Comparison of ENCODE assay signal across 8 cellular contexts in the genomic region with DNA sequence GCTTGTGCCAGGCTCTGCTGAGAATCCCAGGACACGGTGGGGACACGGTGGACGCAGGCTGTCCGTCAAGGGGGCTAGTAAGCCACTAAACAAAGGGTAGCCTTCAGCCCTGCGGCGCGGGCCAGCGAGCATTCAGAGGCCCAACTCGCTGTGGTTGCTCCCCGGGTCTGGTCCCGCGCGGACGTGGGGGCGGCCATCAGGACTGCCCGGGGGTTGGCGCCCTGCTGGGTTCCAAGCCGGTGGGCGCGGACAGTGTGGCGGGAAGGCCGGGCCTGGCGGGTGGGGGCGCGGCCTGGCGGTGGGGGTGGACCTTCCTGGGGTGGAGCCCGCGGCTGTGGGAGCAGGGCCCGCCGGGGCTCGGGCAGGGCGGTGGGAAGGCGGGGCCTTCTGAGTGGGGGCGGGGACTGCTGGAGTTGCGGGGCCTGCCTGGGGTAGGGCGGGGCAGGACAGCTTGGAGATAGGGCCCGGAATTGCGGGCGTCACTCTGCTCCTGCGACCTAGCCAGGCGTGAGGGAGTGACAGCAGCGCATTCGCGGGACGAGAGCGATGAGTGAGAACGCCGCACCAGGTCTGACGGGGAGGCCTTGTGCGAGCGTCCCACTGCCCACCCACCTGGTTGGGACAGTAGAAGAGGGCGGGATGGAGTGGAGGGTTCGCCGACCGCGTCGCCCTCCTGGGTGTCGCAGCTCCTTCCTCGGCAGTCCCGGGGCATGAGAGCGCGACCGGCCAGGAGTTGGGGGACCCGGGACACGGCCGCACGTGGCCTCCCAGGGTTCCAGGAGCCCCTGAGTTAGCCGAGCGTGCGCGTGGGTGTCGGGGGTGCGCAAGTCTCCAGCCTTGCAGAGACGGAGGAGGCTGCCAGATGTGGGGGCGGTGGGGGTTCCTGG. TPM values are rescaled to one million over a fixed set of nuclear protein-coding genes. Genes with fewer than 3 reads are reported as not detected.
DNase-seq lines count a peak whose midpoint lies in the region; ATAC-seq, FAIRE-seq and TF ChIP-seq lines count a peak whose summit lies in the region.

A gene with protein sequence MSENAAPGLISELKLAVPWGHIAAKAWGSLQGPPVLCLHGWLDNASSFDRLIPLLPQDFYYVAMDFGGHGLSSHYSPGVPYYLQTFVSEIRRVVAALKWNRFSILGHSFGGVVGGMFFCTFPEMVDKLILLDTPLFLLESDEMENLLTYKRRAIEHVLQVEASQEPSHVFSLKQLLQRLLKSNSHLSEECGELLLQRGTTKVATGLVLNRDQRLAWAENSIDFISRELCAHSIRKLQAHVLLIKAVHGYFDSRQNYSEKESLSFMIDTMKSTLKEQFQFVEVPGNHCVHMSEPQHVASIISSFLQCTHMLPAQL (plus strand): TSS at position 482 of the 887 bp plus-strand sequence. CDS start 65 bp downstream, at position 547.

- peak; percentile 87 for DNase-seq in OCI-LY7 (ENCODE audit: low spot score)
- peak; percentile 86 to 90 for DNase-seq in activated T-cell treated with anti-CD3 and anti-CD28 coated beads, Interleukin-2, amount 50 U/mL, for 48 hours
- no peak for DNase-seq in esophagus squamous epithelium (lab: John Stamatoyannopoulos, UW)
- DNase-seq in myocyte (ENCODE audit: low read depth): peak; percentile 76
- DNase-seq in stimulated activated CD8-positive, alpha-beta memory T cell treated with anti-CD3 and anti-CD28 coated beads, Interleukin-7, amount 100 ng/mL, for 1 hour (ENCODE audit: low read depth in 2 of 2): peak; percentile 52 to 61
- no peak for DNase-seq in RCC 7860 (ENCODE audit: low spot score)

- no peaks in the 10 kb centered on the region for H4K20me1 ChIP-seq in OCI-LY7 (ENCODE audit: insufficient read depth, low read length)

- CTCF ChIA-PET in OCI-LY7 (lab: Charles Lee; ENCODE audit: unreplicated experiment): no interaction called here

- H3K36me3 ChIP-seq in OCI-LY7 (ENCODE audit: insufficient read depth, low read length): no peaks in the 10 kb centered on the region
- H3K36me3 ChIP-seq in esophagus squamous epithelium: no peaks in the 10 kb centered on the region

- H3K27me3 ChIP-seq in esophagus squamous epithelium: peaks cover 0 to 6% (median 0%) of the 10 kb centered on the region in 4 donors

- H3K4me3 ChIP-seq in OCI-LY7 (ENCODE audit: low read depth, low read length, poor library complexity, severe bottlenecking): peak within 1 kb of the TSS; percentile 70
- peak within 1 kb of the TSS; percentile 28 to 73 (median 56) for H3K4me3 ChIP-seq in esophagus squamous epithelium

- peak within 1 kb of the TSS; percentile 99 for H3K27ac ChIP-seq in OCI-LY7 (ENCODE audit: low read depth, low read length, poor library complexity, severe bottlenecking)
- peak within 1 kb of the TSS; percentile 8 to 61 (median 52) for H3K27ac ChIP-seq in esophagus squamous epithelium

- H3K4me1 ChIP-seq in OCI-LY7 (ENCODE audit: insufficient read depth, low read length, poor library complexity, severe bottlenecking) (peaks cover 51% of the 10 kb centered on the region), esophagus squamous epithelium (peaks cover 3 to 19% (median 6%) of the 10 kb centered on the region in 3 donors)

- H3K9me2 ChIP-seq in OCI-LY7 (ENCODE audit: insufficient read depth, low read length): no peaks in the 10 kb centered on the region

- TF ChIP-seq POLR2A in esophagus squamous epithelium (IDR thresholded peaks at IDR 0.05): peak in 1 of 4 donors; percentile 32

- H2AFZ ChIP-seq in OCI-LY7 (ENCODE audit: low read length): peak within 1 kb of the TSS; percentile 11; the same call in 1 of the 2 replicates

- H3K9me3 ChIP-seq in OCI-LY7 (ENCODE audit: low read length) (no peaks in the 10 kb centered on the region), esophagus squamous epithelium (no peaks in the 10 kb centered on the region)

- H3K79me2 ChIP-seq in OCI-LY7 (ENCODE audit: insufficient read depth, low read depth, low read length): no peaks in the 10 kb centered on the region; the same call in 1 of the 2 replicates

- peak; percentile 77 for ATAC-seq in GM18498 (IDR thresholded peaks at IDR 0.05; ENCODE audit: unreplicated experiment)
- ATAC-seq in HG03108 (IDR thresholded peaks at IDR 0.05; ENCODE audit: unreplicated experiment): peak; percentile 63

- POLR2A ChIA-PET in OCI-LY7 (lab: Charles Lee): interaction anchor here (0.8 kb wide), 1 partner anchor 61 kb away, joined by 3 read pairs; the partner anchor contains the start of gene POLDIP3

- peak within 1 kb of the TSS; percentile 76 for H3K4me2 ChIP-seq in OCI-LY7 (ENCODE audit: low read length)

- TF ChIP-seq CTCF in OCI-LY7 (conservative IDR thresholded peaks at IDR 0.05; ENCODE audit: low read length) (no peak), esophagus squamous epithelium (IDR thresholded peaks at IDR 0.05) (no peak)

- intact Hi-C loops in OCI-LY7 (cut with micrococcal nuclease; ENCODE audit: unreplicated experiment) (loop anchor here (2.0 to 5.0 kb wide), 3 partner anchors 36 to 111 kb away; partner anchors contain the start of gene RRP7A), esophagus squamous epithelium (cut with DNase I) (no loop called here)

- FAIRE-seq in RCC 7860 (lab: Jason Lieb, UNC): no peak

- 4 to 14% methylated on average over 5 to 27 of the region's 75 CpGs for WGBS in esophagus squamous epithelium, 2 donors

- TSS peak; percentile 45 for BruUV-seq in OCI-LY7 (replicated peaks; lab: Mats Ljungman, UMichigan)

RNA-seq across cellular contexts. Expression of the gene that starts here (rescaled TPM):
- 93.9 and 98.0 TPM in 2 replicates for total RNA-seq in OCI-LY7 (2014; rRNA removed; shearing (Covaris generic))
- total RNA-seq in OCI-LY7 (2022) (36.4 and 39.5 TPM in 2 replicates), esophagus squamous epithelium (1 to 10 TPM; 2.1 to 5.1 (median 3.6) TPM), myocyte (1.6 and 2.8 TPM in 2 replicates)
- polyA plus RNA-seq in myocyte (2012): 0.92 TPM

Comparison
In these comparisons a context has a peak if more than half of its experiments do, and no peak if none do; other contexts are left out.
1. DNase-seq: peak in OCI-LY7 (single experiment), activated T-cell treated with anti-CD3 and anti-CD28 coated beads, Interleukin-2, amount 50 U/mL, for 48 hours (2 of 2), myocyte (single experiment) and stimulated activated CD8-positive, alpha-beta memory T cell treated with anti-CD3 and anti-CD28 coated beads, Interleukin-7, amount 100 ng/mL, for 1 hour (2 of 2); none in esophagus squamous epithelium (single experiment) and RCC 7860 (single experiment).